ENCODE assay signal across 8 cellular contexts in the genomic region with DNA sequence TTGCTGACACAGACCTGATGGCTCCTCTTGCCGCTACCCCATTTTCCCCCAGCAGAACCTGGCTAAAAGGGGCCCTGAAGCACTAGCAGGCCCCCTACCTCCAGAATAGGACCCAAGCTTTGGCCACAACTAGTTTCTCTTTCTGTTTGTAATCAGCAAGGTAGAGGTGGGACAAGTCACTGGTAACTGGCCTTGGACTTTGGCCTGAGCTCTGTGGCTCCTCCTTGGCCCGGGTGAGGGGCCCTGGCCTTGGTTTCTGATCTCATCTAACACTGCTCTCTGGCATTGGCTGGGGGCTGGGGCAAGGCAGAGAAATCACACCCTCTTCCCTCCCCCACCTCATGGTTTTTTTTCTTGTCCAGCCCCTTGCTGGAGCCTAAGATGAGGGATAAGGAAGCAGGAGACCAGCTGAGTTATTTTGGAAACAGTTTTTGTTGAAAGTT. TPM values are rescaled to one million over a fixed set of nuclear protein-coding genes. Genes with fewer than 3 reads are reported as not detected.
DNase-seq lines count a peak whose midpoint lies in the region.

No MANE protein-coding gene starts in this region.

- peaks cover 0 to 8% (median 5%) of the 10 kb centered on the region in 5 donors for H3K9me3 ChIP-seq in subcutaneous abdominal adipose tissue (ENCODE audit: control insufficient read depth in 5 of 5, low read length in 5 of 5)

- peaks cover 32% of the 10 kb centered on the region for H3K4me1 Mint-ChIP-seq in T-helper 1 cell treated with Interleukin-12 subunit alpha and Interleukin-12 subunit beta and Interleukin-4 antibody, amounts not matched to agents 30 μg/mL and 1 μg/mL, for 36 hours (ENCODE audit: low read depth)
- peaks cover 52% of the 10 kb centered on the region for H3K4me1 Mint-ChIP-seq in activated CD4-positive, alpha-beta memory T cell treated with anti-CD3 and anti-CD28 coated beads, Interleukin-2, amount 10 ng/mL, durations not matched to agents 7 days and 5 days

- H3K4me3 Mint-ChIP-seq in T-helper 1 cell treated with Interleukin-12 subunit alpha and Interleukin-12 subunit beta and Interleukin-4 antibody, amounts not matched to agents 30 μg/mL and 1 μg/mL, for 36 hours = peak overlapping the region; percentile 95
- peak overlapping the region; percentile 100 for H3K4me3 Mint-ChIP-seq in activated CD4-positive, alpha-beta memory T cell treated with anti-CD3 and anti-CD28 coated beads, Interleukin-2, amount 10 ng/mL, durations not matched to agents 7 days and 5 days

- peaks cover 43% of the 10 kb centered on the region for H3K36me3 Mint-ChIP-seq in T-helper 1 cell treated with Interleukin-12 subunit alpha and Interleukin-12 subunit beta and Interleukin-4 antibody, amounts not matched to agents 30 μg/mL and 1 μg/mL, for 36 hours (ENCODE audit: low read depth)
- peaks cover 66% of the 10 kb centered on the region for H3K36me3 Mint-ChIP-seq in activated CD4-positive, alpha-beta memory T cell treated with anti-CD3 and anti-CD28 coated beads, Interleukin-2, amount 10 ng/mL, durations not matched to agents 7 days and 5 days (ENCODE audit: low read depth)

- H3K27me3 Mint-ChIP-seq in T-helper 1 cell treated with Interleukin-12 subunit alpha and Interleukin-12 subunit beta and Interleukin-4 antibody, amounts not matched to agents 30 μg/mL and 1 μg/mL, for 36 hours (ENCODE audit: low read depth) = peaks cover 8% of the 10 kb centered on the region
- H3K27me3 Mint-ChIP-seq in activated CD4-positive, alpha-beta memory T cell treated with anti-CD3 and anti-CD28 coated beads, Interleukin-2, amount 10 ng/mL, durations not matched to agents 7 days and 5 days = peaks cover 7% of the 10 kb centered on the region

- H3K9ac ChIP-seq in subcutaneous abdominal adipose tissue (ENCODE audit: low read length in 5 of 5) = peak overlapping the region in 4 of 5 donors; percentile 41 to 98 (median 96)

- peak overlapping the region in 4 of 5 donors; percentile 27 to 95 (median 94) for H3K4me3 ChIP-seq in subcutaneous abdominal adipose tissue (ENCODE audit: low read depth in 1 of 5, low read length in 5 of 5)

- H3K4me1 ChIP-seq in subcutaneous abdominal adipose tissue (ENCODE audit: control insufficient read depth in 5 of 5, insufficient read depth in 5 of 5, low read length in 5 of 5) = peaks cover 4 to 53% (median 43%) of the 10 kb centered on the region in 5 donors

- H3K36me3 ChIP-seq in subcutaneous abdominal adipose tissue (ENCODE audit: control insufficient read depth in 5 of 5, insufficient read depth in 5 of 5, low read length in 5 of 5) = peaks cover 0 to 30% (median 28%) of the 10 kb centered on the region in 5 donors

- POLR2A ChIA-PET in activated CD4-positive, alpha-beta memory T cell treated with anti-CD3 and anti-CD28 coated beads, Interleukin-2, amount 10 ng/mL, durations not matched to agents 7 days and 5 days (lab: Charles Lee) = interaction anchor here (0.8 to 4.3 kb wide), 6 partner anchors 8 to 181 kb away, joined by 3 to 129 read pairs (median 9); partner anchors contain the start of gene DACT3

- CTCF ChIA-PET in activated CD4-positive, alpha-beta memory T cell treated with anti-CD3 and anti-CD28 coated beads, Interleukin-2, amount 10 ng/mL, durations not matched to agents 7 days and 5 days (lab: Charles Lee) = interaction anchor here (7.5 kb wide), 1 partner anchor 11 kb away, joined by 99 read pairs; no protein-coding TSS in a partner anchor

- peaks cover 15% of the 10 kb centered on the region for H3K9me3 Mint-ChIP-seq in T-helper 1 cell treated with Interleukin-12 subunit alpha and Interleukin-12 subunit beta and Interleukin-4 antibody, amounts not matched to agents 30 μg/mL and 1 μg/mL, for 36 hours
- peaks cover 13% of the 10 kb centered on the region for H3K9me3 Mint-ChIP-seq in activated CD4-positive, alpha-beta memory T cell treated with anti-CD3 and anti-CD28 coated beads, Interleukin-2, amount 10 ng/mL, durations not matched to agents 7 days and 5 days

- peak overlapping the region; percentile 92 for H3K27ac Mint-ChIP-seq in T-helper 1 cell treated with Interleukin-12 subunit alpha and Interleukin-12 subunit beta and Interleukin-4 antibody, amounts not matched to agents 30 μg/mL and 1 μg/mL, for 36 hours
- H3K27ac Mint-ChIP-seq in activated CD4-positive, alpha-beta memory T cell treated with anti-CD3 and anti-CD28 coated beads, Interleukin-2, amount 10 ng/mL, durations not matched to agents 7 days and 5 days = peak overlapping the region; percentile 100

- DNase-seq in T-helper 1 cell (no peak), islet precursor cell (peak; percentile 51), NCI-H446 (lab: John Stamatoyannopoulos, UW) (no peak), NCI-H69 (lab: John Stamatoyannopoulos, UW) (no peak)
- DNase-seq in activated CD4-positive, alpha-beta memory T cell treated with anti-CD3 and anti-CD28 coated beads, Interleukin-2, amount 10 ng/mL, durations not matched to agents 7 days and 5 days = no peak
- no peak for DNase-seq in stimulated activated CD4-positive, alpha-beta T cell treated with anti-CD3 and anti-CD28 coated beads, Interleukin-2, amount 100 ng/mL, for 24 hours

- H3K27ac ChIP-seq in subcutaneous abdominal adipose tissue (ENCODE audit: low read depth, low read length) = peak overlapping the region; percentile 37

- H3K27me3 ChIP-seq in subcutaneous abdominal adipose tissue (ENCODE audit: control insufficient read depth in 5 of 5, insufficient read depth in 4 of 5, low read length in 5 of 5) = no peaks in the 10 kb centered on the region

RNA-seq across cellular contexts. Expression of gene CALM3, which starts 2.1 kb away (rescaled TPM):
- 100 to 1,000 TPM; 446 to 465 TPM for total RNA-seq in activated CD4-positive, alpha-beta memory T cell treated with anti-CD3 and anti-CD28 coated beads, Interleukin-2, amount 10 ng/mL, durations not matched to agents 7 days and 5 days

RNA-seq across cellular contexts. Expression of gene PTGIR, which starts 21.7 kb away (rescaled TPM):
- total RNA-seq in activated CD4-positive, alpha-beta memory T cell treated with anti-CD3 and anti-CD28 coated beads, Interleukin-2, amount 10 ng/mL, durations not matched to agents 7 days and 5 days = 1 to 10 TPM; 5.3 to 5.6 TPM

RNA-seq across cellular contexts. Expression of gene GNG8, which starts 32.8 kb away (rescaled TPM):
- 1 to 10 TPM; 3.1 to 3.4 TPM for total RNA-seq in activated CD4-positive, alpha-beta memory T cell treated with anti-CD3 and anti-CD28 coated beads, Interleukin-2, amount 10 ng/mL, durations not matched to agents 7 days and 5 days

RNA-seq across cellular contexts. Expression of gene DACT3, which starts 57.8 kb away (rescaled TPM):
- under 1 TPM; 0.15 to 0.20 TPM for total RNA-seq in activated CD4-positive, alpha-beta memory T cell treated with anti-CD3 and anti-CD28 coated beads, Interleukin-2, amount 10 ng/mL, durations not matched to agents 7 days and 5 days
